1 cellular context compared by ENCODE assay signal in genomic region chr6:116003668-116004067, GRCh38.
TF ChIP-seq lines count a peak whose summit lies in the region.

No MANE protein-coding gene starts in this region.

TF ChIP-seq in GM12878, 131 proteins besides CTCF, POLR2A, EP300 and RAD21 (continued from another document):
- no peak for TF ChIP-seq ZBTB11 (CRISPR knock-in tag; IDR thresholded peaks at IDR 0.05)
